19 cellular contexts compared by ENCODE assay signal in genomic region chr4:149884529-149885206, GRCh38.
A peak's percentile ranks its signal among the peaks of the same experiment; 100 is the strongest.
DNase-seq lines count a peak whose midpoint lies in the region; ATAC-seq and TF ChIP-seq lines count a peak whose summit lies in the region.
"Had no signal": no experiment of that assay in that cellular context is flagged by ENCODE, and none has a peak within 500 bp of the region (broad histone marks: within the 10 kb centered on the region; RNA-seq: fewer than 3 reads in every experiment).

No MANE protein-coding gene starts in this region.

- H3K36me3 ChIP-seq in colonic mucosa (no peaks in the 10 kb centered on the region), lower lobe of right lung (no peaks in the 10 kb centered on the region), Caco-2 (ENCODE audit: control insufficient read depth, insufficient read depth, low read length) (no peaks in the 10 kb centered on the region)
- H3K36me3 ChIP-seq: neural progenitor cell had no signal

- no peaks in the 10 kb centered on the region for H3K9me3 ChIP-seq in colonic mucosa
- no peaks in the 10 kb centered on the region for H3K9me3 ChIP-seq in lower lobe of right lung
- no peaks in the 10 kb centered on the region for H3K9me3 ChIP-seq in Caco-2
- H3K9me3 ChIP-seq: psoas muscle had no signal

- H3K27ac ChIP-seq in colonic mucosa (no peak overlapping the region), lower lobe of right lung (no peak overlapping the region)
- H3K27ac ChIP-seq: C4-2B, neural progenitor cell, psoas muscle had no signal

- no peak overlapping the region for H3K4me3 Mint-ChIP-seq in Caco-2 (ENCODE audit: unreplicated experiment)
- H3K4me3 Mint-ChIP-seq: activated CD8-positive, alpha-beta T cell treated with anti-CD3 and anti-CD28 coated beads, Interleukin-2, amount 10 ng/mL, durations not matched to agents 7 days and 5 days; activated naive CD4-positive, alpha-beta T cell treated with anti-CD3 and anti-CD28 coated beads, Interleukin-2, amount 10 ng/mL, durations not matched to agents 7 days and 5 days; activated T-cell treated with anti-CD3 and anti-CD28 coated beads, Interleukin-2, amount 50 U/mL, for 4 hours; endodermal cell; neural progenitor cell had no signal

- H3K4me1 ChIP-seq in colonic mucosa (no peaks in the 10 kb centered on the region), lower lobe of right lung (peaks cover 4% of the 10 kb centered on the region), Caco-2 (no peaks in the 10 kb centered on the region)
- H3K4me1 ChIP-seq: psoas muscle had no signal

- CTCF ChIA-PET in Caco-2 (lab: Charles Lee), result no interaction called here

- H3K27me3 ChIP-seq in colonic mucosa (no peaks in the 10 kb centered on the region), lower lobe of right lung (ENCODE audit: low read depth) (no peaks in the 10 kb centered on the region), Caco-2 (replicated peaks; ENCODE audit: control insufficient read depth, insufficient read depth, low read length) (no peaks in the 10 kb centered on the region)
- H3K27me3 ChIP-seq: neural progenitor cell had no signal

- no peaks in the 10 kb centered on the region for H3K27me3 Mint-ChIP-seq in Caco-2 (ENCODE audit: insufficient read depth, unreplicated experiment)
- H3K27me3 Mint-ChIP-seq: activated naive CD4-positive, alpha-beta T cell treated with anti-CD3 and anti-CD28 coated beads, Interleukin-2, amount 10 ng/mL, durations not matched to agents 7 days and 5 days had no signal

- POLR2A ChIA-PET in Caco-2 (lab: Charles Lee), result no interaction called here

- no peak overlapping the region for H3K4me3 ChIP-seq in colonic mucosa
- H3K4me3 ChIP-seq in lower lobe of right lung, result no peak overlapping the region
- no peak overlapping the region for H3K4me3 ChIP-seq in Caco-2 (ENCODE audit: low read depth, low read length)
- H3K4me3 ChIP-seq: neural progenitor cell, psoas muscle had no signal

- ATAC-seq in GM18498 (IDR thresholded peaks at IDR 0.05; ENCODE audit: unreplicated experiment) (peak; percentile 61), GM21381 (IDR thresholded peaks at IDR 0.05; ENCODE audit: unreplicated experiment) (peak; percentile 68), lower lobe of right lung (peak; percentile 42 to 74), GM18858 (IDR thresholded peaks at IDR 0.05; ENCODE audit: unreplicated experiment) (no peak), HG02840 (IDR thresholded peaks at IDR 0.05; ENCODE audit: low FRiP score, unreplicated experiment) (no peak)
- ATAC-seq: activated CD8-positive, alpha-beta T cell treated with anti-CD3 and anti-CD28 coated beads, Interleukin-2, amount 10 ng/mL, durations not matched to agents 7 days and 5 days; activated T-cell treated with anti-CD3 and anti-CD28 coated beads, Interleukin-2, amount 50 U/mL, for 4 hours; Panc1; psoas muscle had no signal

- no peaks in the 10 kb centered on the region for H3K9me3 Mint-ChIP-seq in Caco-2 (ENCODE audit: unreplicated experiment)
- H3K9me3 Mint-ChIP-seq: activated naive CD4-positive, alpha-beta T cell treated with anti-CD3 and anti-CD28 coated beads, Interleukin-2, amount 10 ng/mL, durations not matched to agents 7 days and 5 days; endodermal cell; neural progenitor cell had no signal

- TF ChIP-seq CTCF in colonic mucosa (IDR thresholded peaks at IDR 0.05) (no peak), lower lobe of right lung (IDR thresholded peaks at IDR 0.05) (no peak), Caco-2 (IDR thresholded peaks at IDR 0.05; ENCODE audit: insufficient read depth in 1 of 2, low read depth in 1 of 2, low read length in 1 of 2, severe bottlenecking in 1 of 2, unreplicated experiment in 1 of 2) (no peak)

- BruUV-seq in Caco-2 (replicated peaks; lab: Mats Ljungman, UMichigan), result no TSS peak

- intact Hi-C loops in colonic mucosa (cut with DNase I), result no loop called here
- intact Hi-C loops in lower lobe of right lung (cut with DNase I), result no loop called here
- intact Hi-C loops in Caco-2 (cut with micrococcal nuclease; ENCODE audit: unreplicated experiment), result no loop called here

- H3K36me3 Mint-ChIP-seq in Caco-2 (ENCODE audit: insufficient read depth, unreplicated experiment), result no peaks in the 10 kb centered on the region
- H3K36me3 Mint-ChIP-seq: activated naive CD4-positive, alpha-beta T cell treated with anti-CD3 and anti-CD28 coated beads, Interleukin-2, amount 10 ng/mL, durations not matched to agents 7 days and 5 days; neural progenitor cell had no signal

- no peak overlapping the region for H3K27ac Mint-ChIP-seq in Caco-2 (ENCODE audit: unreplicated experiment)
- H3K27ac Mint-ChIP-seq: activated CD8-positive, alpha-beta T cell treated with anti-CD3 and anti-CD28 coated beads, Interleukin-2, amount 10 ng/mL, durations not matched to agents 7 days and 5 days; activated naive CD4-positive, alpha-beta T cell treated with anti-CD3 and anti-CD28 coated beads, Interleukin-2, amount 10 ng/mL, durations not matched to agents 7 days and 5 days; endodermal cell; neural progenitor cell had no signal

- peak; percentile 56 for DNase-seq in colonic mucosa
- no peak for DNase-seq in lower lobe of right lung
- no peak for DNase-seq in NCI-H526 (lab: John Stamatoyannopoulos, UW)
- DNase-seq in Caco-2, result no peak
- DNase-seq: activated CD4-positive, CD25-positive, alpha-beta regulatory T cell; activated CD8-positive, alpha-beta T cell treated with anti-CD3 and anti-CD28 coated beads, Interleukin-2, amount 10 ng/mL, durations not matched to agents 7 days and 5 days; activated naive CD4-positive, alpha-beta T cell treated with anti-CD3 and anti-CD28 coated beads, Interleukin-2, amount 10 ng/mL, durations not matched to agents 7 days and 5 days; activated T-cell treated with anti-CD3 and anti-CD28 coated beads, Interleukin-2, amount 50 U/mL, for 4 hours; endodermal cell; MM.1S; psoas muscle; stimulated activated CD8-positive, alpha-beta memory T cell treated with anti-CD3 and anti-CD28 coated beads, Interleukin-4, amount 100 ng/mL, for 48 hours had no signal

- peaks cover 7% of the 10 kb centered on the region for H3K4me1 Mint-ChIP-seq in Caco-2 (ENCODE audit: low read depth, unreplicated experiment)
- H3K4me1 Mint-ChIP-seq: activated naive CD4-positive, alpha-beta T cell treated with anti-CD3 and anti-CD28 coated beads, Interleukin-2, amount 10 ng/mL, durations not matched to agents 7 days and 5 days; endodermal cell; neural progenitor cell had no signal

- no peak overlapping the region for H3K9ac ChIP-seq in colonic mucosa (ENCODE audit: low read depth in 2 of 2, low read length in 2 of 2)
- H3K9ac ChIP-seq: neural progenitor cell had no signal

Comparison
In these comparisons a context has a peak if more than half of its experiments do, and no peak if none do; other contexts are left out.
1. ATAC-seq: peak in GM18498 (single experiment), GM21381 (single experiment) and lower lobe of right lung (2 of 2); none in GM18858 (single experiment) and HG02840 (single experiment).